ENCODE assay signal across 24 cellular contexts in the genomic region with DNA sequence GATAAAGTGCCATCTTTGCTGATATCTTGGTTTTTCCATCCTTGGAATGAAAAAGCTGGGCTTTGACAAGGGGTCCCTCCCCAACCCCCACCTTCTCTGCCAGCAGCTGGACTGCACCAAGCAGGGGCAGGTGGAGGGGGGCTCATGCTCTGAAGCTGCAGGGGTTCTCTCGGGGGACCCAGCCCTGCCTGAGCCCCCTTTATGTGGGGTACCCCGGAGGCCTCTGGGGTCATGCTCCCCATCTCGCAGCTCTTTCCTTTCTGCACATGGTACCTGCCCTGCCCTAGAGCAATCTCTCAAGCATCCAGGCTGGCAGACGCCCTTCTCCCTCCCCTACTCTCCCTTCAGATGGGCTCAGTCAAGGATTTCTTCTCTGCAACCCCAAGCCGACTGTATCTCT.
"Had no signal": no experiment of that assay in that cellular context is flagged by ENCODE, and none has a peak within 500 bp of the region (broad histone marks: within the 10 kb centered on the region; RNA-seq: fewer than 3 reads in every experiment).

No MANE protein-coding gene starts in this region.

- DNase-seq: activated CD4-positive, alpha-beta T cell treated with anti-CD3 and anti-CD28 coated beads for 48 hours; activated CD4-positive, alpha-beta T cell treated with anti-CD3 and anti-CD28 coated beads, Interleukin-2, amount 50 U/mL, for 4 hours; activated CD4-positive, CD25-positive, alpha-beta regulatory T cell treated with anti-CD3 and anti-CD28 coated beads, Interleukin-2, amount 50 U/mL, for 72 hours; activated CD8-positive, alpha-beta memory T cell treated with anti-CD3 and anti-CD28 coated beads for 24 hours; activated effector memory CD4-positive, alpha-beta T cell treated with anti-CD3 and anti-CD28 coated beads, Interleukin-2, amount 50 U/mL, for 16 hours; activated naive CD4-positive, alpha-beta T cell treated with Interleukin-2 at 50 U/mL for 16 hours; activated naive CD8-positive, alpha-beta T cell treated with anti-CD3 and anti-CD28 coated beads, Interleukin-2, amount 50 U/mL, for 24 hours; activated T-cell treated with anti-CD3 and anti-CD28 coated beads, Interleukin-2, amount 50 U/mL, for 4 hours; amygdala; NCI-H1105 treated with DMSO at 0.1 percent for 48 hours; NCI-H1436 treated with DMSO at 0.1 percent for 48 hours; NCI-H187; NCI-H2081; NCI-H510A treated with DMSO at 0.1 percent for 48 hours; NCI-H69; PC-3; SHP77; T-helper 17 cell; T-helper 9 cell had no signal

- H3K27ac ChIP-seq: SJSA1 had no signal

- H3K9me3 ChIP-seq: SJSA1 had no signal

- ATAC-seq: activated naive CD4-positive, alpha-beta T cell treated with anti-CD3 and anti-CD28 coated beads, Interleukin-2, amount 50 U/mL, for 72 hours; activated naive CD8-positive, alpha-beta T cell treated with anti-CD3 and anti-CD28 coated beads, Interleukin-2, amount 50 U/mL, for 24 hours; activated T-cell treated with anti-CD3 and anti-CD28 coated beads, Interleukin-2, amount 50 U/mL, for 4 hours; PC-3; T-helper 17 cell; WTC11 had no signal

- FAIRE-seq: astrocyte, RCC 7860 had no signal

- H3K4me3 ChIP-seq: SJSA1 had no signal

- H3K27me3 ChIP-seq: SJSA1 had no signal

- H3K36me3 ChIP-seq: SJSA1 had no signal
